11 cellular contexts compared by ENCODE assay signal in the genomic region with DNA sequence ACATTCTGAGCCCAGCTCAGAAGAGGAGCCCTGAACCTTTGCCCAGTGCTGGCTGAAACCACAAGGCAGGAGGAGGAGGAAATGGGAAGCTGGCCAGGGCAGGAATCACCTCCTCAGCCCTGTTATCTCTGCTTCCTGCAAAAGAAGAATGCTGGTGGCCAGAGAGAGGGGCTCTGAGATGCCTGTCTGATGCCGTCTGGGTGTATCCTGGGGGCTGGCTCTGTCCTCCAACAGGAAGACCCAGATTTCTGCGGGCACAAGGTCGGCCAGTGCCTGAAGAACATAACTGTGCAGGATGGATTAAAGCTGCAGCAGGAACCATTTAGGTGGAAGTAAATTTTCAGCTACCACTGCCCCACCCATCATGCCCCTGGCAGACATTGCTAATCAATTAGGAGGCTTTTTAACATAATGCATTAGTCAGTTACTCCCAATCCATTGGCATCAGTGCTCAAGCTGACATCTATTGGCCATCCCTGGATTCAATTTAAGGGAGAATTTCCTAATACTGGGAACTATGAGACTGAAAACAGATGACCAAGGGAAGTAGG.
DNase-seq lines count a peak whose midpoint lies in the region; ATAC-seq, FAIRE-seq and TF ChIP-seq lines count a peak whose summit lies in the region.
"Had no signal": no experiment of that assay in that cellular context is flagged by ENCODE, and none has a peak within 500 bp of the region (broad histone marks: within the 10 kb centered on the region; RNA-seq: fewer than 3 reads in every experiment).

No MANE protein-coding gene starts in this region.

- no peaks in the 10 kb centered on the region for H3K36me3 ChIP-seq in pancreas
- H3K36me3 ChIP-seq: gastroesophageal sphincter had no signal

- intact Hi-C loops in pancreas (cut with DNase I), result no loop called here
- intact Hi-C loops in activated naive CD4-positive, alpha-beta T cell treated with anti-CD3 and anti-CD28 coated beads for 36 hours (cut with micrococcal nuclease), result no loop called here

- ATAC-seq in pancreas, result peak; percentile 39 to 67 (median 44)
- ATAC-seq: gastroesophageal sphincter had no signal

- H3K4me3 Mint-ChIP-seq in activated naive CD4-positive, alpha-beta T cell treated with anti-CD3 and anti-CD28 coated beads for 36 hours, result no peak overlapping the region

- CTCF ChIA-PET in RWPE1 (lab: Yijun Ruan, JAX), result interaction anchor here (0.5 to 1.3 kb wide), 3 partner anchors 64 to 184 kb away, joined by 3 to 7 read pairs (median 5); partner anchors contain the start of gene MACROH2A2
- CTCF ChIA-PET in activated naive CD4-positive, alpha-beta T cell treated with anti-CD3 and anti-CD28 coated beads for 36 hours (lab: Charles Lee), result no interaction called here

- H3K27ac ChIP-seq in RWPE1 (peak overlapping the region; percentile 74), epithelial cell of prostate (peak overlapping the region; percentile 49), pancreas (no peak overlapping the region)
- H3K27ac ChIP-seq: gastroesophageal sphincter had no signal

- no peaks in the 10 kb centered on the region for H3K9me3 Mint-ChIP-seq in activated naive CD4-positive, alpha-beta T cell treated with anti-CD3 and anti-CD28 coated beads for 36 hours

- TF ChIP-seq CTCF in RWPE1 (conservative IDR thresholded peaks at IDR 0.05; ENCODE audit: low read depth), result no peak
- TF ChIP-seq CTCF in pancreas (IDR thresholded peaks at IDR 0.05), result no peak

- peak; percentile 70 for DNase-seq in GM04504 (ENCODE audit: low read depth)
- DNase-seq in RWPE1 (ENCODE audit: low spot score), result peak; percentile 67
- DNase-seq in epithelial cell of prostate (ENCODE audit: low read depth, low spot score), result no peak
- peak in 1 of 6 donors; percentile 7 for DNase-seq in pancreas
- no peak for DNase-seq in NCI-H510A treated with DMSO at 0.1 percent for 48 hours (lab: John Stamatoyannopoulos, UW)
- DNase-seq in NCI-H128 (lab: John Stamatoyannopoulos, UW; ENCODE audit: unreplicated experiment), result no peak
- no peak for DNase-seq in hypothalamus (lab: John Stamatoyannopoulos, UW)
- no peak for DNase-seq in activated naive CD4-positive, alpha-beta T cell treated with anti-CD3 and anti-CD28 coated beads for 36 hours
- DNase-seq: NCI-H526 treated with DMSO at 0.1 percent for 48 hours, T-helper 1 cell had no signal

- POLR2A ChIA-PET in RWPE1 (lab: Yijun Ruan, JAX; ENCODE audit: low non-redundant PET), result no interaction called here

- no peaks in the 10 kb centered on the region for H3K36me3 Mint-ChIP-seq in activated naive CD4-positive, alpha-beta T cell treated with anti-CD3 and anti-CD28 coated beads for 36 hours (ENCODE audit: low read depth)

- WGBS in pancreas, 2 donors, result 56 to 82% methylated on average over 3 of the region's 3 CpGs

- no peak for FAIRE-seq in pancreas (lab: Jason Lieb, UNC)

- H3K4me1 ChIP-seq in pancreas, result no peaks in the 10 kb centered on the region

- no peaks in the 10 kb centered on the region for H3K9me3 ChIP-seq in pancreas
- H3K9me3 ChIP-seq: gastroesophageal sphincter had no signal

- no peaks in the 10 kb centered on the region for H3K27me3 Mint-ChIP-seq in activated naive CD4-positive, alpha-beta T cell treated with anti-CD3 and anti-CD28 coated beads for 36 hours (ENCODE audit: low read depth)

- no peaks in the 10 kb centered on the region for H3K4me1 Mint-ChIP-seq in activated naive CD4-positive, alpha-beta T cell treated with anti-CD3 and anti-CD28 coated beads for 36 hours (ENCODE audit: low read depth)

- H3K27me3 ChIP-seq in pancreas, result no peaks in the 10 kb centered on the region
- H3K27me3 ChIP-seq: gastroesophageal sphincter had no signal

- no peak overlapping the region for H3K4me3 ChIP-seq in pancreas
- H3K4me3 ChIP-seq: gastroesophageal sphincter had no signal

- no peak overlapping the region for H3K27ac Mint-ChIP-seq in activated naive CD4-positive, alpha-beta T cell treated with anti-CD3 and anti-CD28 coated beads for 36 hours

Comparison
In these comparisons a context has a peak if more than half of its experiments do, and no peak if none do; other contexts are left out.
1. DNase-seq: peak in GM04504 (single experiment) and RWPE1 (single experiment); none in epithelial cell of prostate (single experiment), NCI-H510A treated with DMSO at 0.1 percent for 48 hours (single experiment), NCI-H128 (single experiment), hypothalamus (0 of 51) and activated naive CD4-positive, alpha-beta T cell treated with anti-CD3 and anti-CD28 coated beads for 36 hours (single experiment).
2. H3K27ac ChIP-seq: peak in RWPE1 (single experiment) and epithelial cell of prostate (single experiment); none in pancreas (0 of 4).